3 cellular contexts compared by ENCODE assay signal in genomic region chr11:113888848-113889247, GRCh38.
TF ChIP-seq lines count a peak whose summit lies in the region.

No MANE protein-coding gene starts in this region.

TF ChIP-seq in A549, 52 proteins besides CTCF, POLR2A, EP300 and RAD21:
- TF ChIP-seq MAFK (IDR thresholded peaks at IDR 0.05; ENCODE audit: partially characterized antibody) = peak; percentile 6
- TF ChIP-seq KDM5A (IDR thresholded peaks at IDR 0.05) = no peak

TF ChIP-seq in IMR-90, 13 proteins besides CTCF, POLR2A, EP300 and RAD21:
- TF ChIP-seq RCOR1 (IDR thresholded peaks at IDR 0.05; ENCODE audit: insufficient replicate concordance, low read length) = no peak
- no peak for TF ChIP-seq CEBPB (IDR thresholded peaks at IDR 0.05; ENCODE audit: low read depth, low read length)
- peak; percentile 10; the same call in 1 of the 2 replicates for TF ChIP-seq NFE2L2 (IDR thresholded peaks at IDR 0.05; ENCODE audit: low read depth, low read length)

TF ChIP-seq in K562, 482 proteins besides CTCF, POLR2A, EP300 and RAD21:
- peak; percentile 43; the same call in 1 of the 2 replicates for TF ChIP-seq ZNF316 (IDR thresholded peaks at IDR 0.05)
- peak; percentile 40 for TF ChIP-seq MAFG (tag; conservative IDR thresholded peaks at IDR 0.05)
- no peak for TF ChIP-seq E2F8 (IDR thresholded peaks at IDR 0.05; ENCODE audit: low read depth, partially characterized antibody)
- TF ChIP-seq MBD1 (CRISPR knock-in tag; IDR thresholded peaks at IDR 0.05) = no peak
- no peak for TF ChIP-seq NR2F6 (CRISPR knock-in tag; IDR thresholded peaks at IDR 0.05)
- TF ChIP-seq ZMIZ1 (IDR thresholded peaks at IDR 0.05; ENCODE audit: low read depth in 2 of 2, low read length in 2 of 2) = no peak
- 0 out of 2 replicates have a peak, but pooled peaks have one; percentile 10 for TF ChIP-seq MAFF (IDR thresholded peaks at IDR 0.05; ENCODE audit: low read length)
- TF ChIP-seq NFE2 (IDR thresholded peaks at IDR 0.05; ENCODE audit: low read depth) = 0 out of 2 replicates have a peak, but pooled peaks have one; percentile 28
